In genomic region chr21:34006603-34007168, GRCh38 we compare ENCODE assay signal across 18 cellular contexts.
"Had no signal": no experiment of that assay in that cellular context is flagged by ENCODE, and none has a peak within 500 bp of the region (broad histone marks: within the 10 kb centered on the region; RNA-seq: fewer than 3 reads in every experiment).

No MANE protein-coding gene starts in this region.

- H3K4me1 ChIP-seq: foreskin keratinocyte, left lung, lower lobe of right lung had no signal

- H3K36me3 ChIP-seq: esophagus muscularis mucosa, gastroesophageal sphincter, heart left ventricle, left lung, lower lobe of right lung had no signal

- ATAC-seq: foreskin keratinocyte, gastroesophageal sphincter, heart left ventricle, left cardiac atrium, left lung, left ventricle myocardium superior, lower lobe of right lung, mucosa of descending colon had no signal

- H3K27ac ChIP-seq: coronary artery, dorsolateral prefrontal cortex, esophagus muscularis mucosa, foreskin keratinocyte, gastroesophageal sphincter, heart left ventricle, hepatocyte, left lung, lower lobe of right lung had no signal

- H3K4me3 Mint-ChIP-seq: mesothelial cell of epicardium had no signal

- H3K27me3 ChIP-seq: esophagus muscularis mucosa, foreskin keratinocyte, gastroesophageal sphincter, heart left ventricle, hepatocyte, left lung had no signal

- H3K27ac Mint-ChIP-seq: mesothelial cell of epicardium had no signal

- H3K4me3 ChIP-seq: coronary artery, dorsolateral prefrontal cortex, esophagus muscularis mucosa, gastroesophageal sphincter, heart left ventricle, hepatocyte, left lung, lower lobe of right lung, mucosa of descending colon had no signal

- DNase-seq: dermis blood vessel endothelial cell; dorsolateral prefrontal cortex; effector CD4-positive, alpha-beta T cell; effector memory CD4-positive, alpha-beta T cell; foreskin keratinocyte; heart left ventricle; hypothalamus; left cardiac atrium; left lung; left ventricle myocardium superior; lower lobe of right lung; mesenchymal stem cell; mucosa of descending colon had no signal

- H3K4me1 Mint-ChIP-seq: mesothelial cell of epicardium had no signal
